Comparison of ENCODE assay signal across 9 cellular contexts in the genomic region with DNA sequence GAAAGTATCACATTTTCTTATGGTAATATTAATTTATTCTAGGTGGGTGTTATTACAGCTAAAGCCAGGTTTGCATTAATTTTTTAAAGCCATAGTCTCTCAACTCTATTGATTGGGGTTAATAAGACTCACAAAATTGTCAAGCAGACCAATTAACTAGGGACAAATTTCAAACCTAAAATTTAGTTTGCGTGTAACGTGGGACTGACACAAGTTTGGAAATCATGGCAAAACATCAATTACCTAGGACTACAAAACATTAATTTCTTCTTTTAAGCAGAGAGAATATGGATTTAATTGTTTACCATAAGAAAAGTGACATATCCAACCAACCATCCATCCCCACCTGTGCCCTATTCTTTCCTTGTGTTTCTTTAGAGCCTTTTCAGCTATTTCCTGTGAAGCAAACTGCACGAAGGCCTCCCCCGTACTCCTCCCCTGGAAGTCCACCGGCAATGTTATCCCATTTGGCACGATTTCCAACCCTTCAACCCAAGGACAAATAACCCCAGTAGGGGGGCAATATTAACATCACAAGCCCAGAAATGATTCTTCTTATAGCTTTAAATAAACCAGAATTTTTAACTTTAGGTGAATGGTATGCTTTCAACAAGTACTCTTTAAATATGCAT. TPM values are rescaled to one million over a fixed set of nuclear protein-coding genes. Genes with fewer than 3 reads are reported as not detected.
DNase-seq lines count a peak whose midpoint lies in the region; ATAC-seq and TF ChIP-seq lines count a peak whose summit lies in the region.
"Had no signal": no experiment of that assay in that cellular context is flagged by ENCODE, and none has a peak within 500 bp of the region (broad histone marks: within the 10 kb centered on the region; RNA-seq: fewer than 3 reads in every experiment).

No MANE protein-coding gene starts in this region.

- peak overlapping the region; percentile 81 for H3K4me3 Mint-ChIP-seq in CD4-positive, alpha-beta T cell
- peak overlapping the region; percentile 81 to 87 (median 81) for H3K4me3 Mint-ChIP-seq in nephron

- H3K4me1 ChIP-seq in ectodermal cell (ENCODE audit: control insufficient read depth, insufficient read depth, low read length) (peaks cover 23% of the 10 kb centered on the region), body of pancreas (peaks cover 53% of the 10 kb centered on the region)

- CTCF ChIA-PET in CD4-positive, alpha-beta T cell (lab: Charles Lee), result no interaction called here

- no peak for TF ChIP-seq CTCF in CD4-positive, alpha-beta T cell (IDR thresholded peaks at IDR 0.05)
- TF ChIP-seq CTCF in nephron (IDR thresholded peaks at IDR 0.05; ENCODE audit: unreplicated experiment in 3 of 3), result no peak
- TF ChIP-seq CTCF in body of pancreas (IDR thresholded peaks at IDR 0.05), result no peak

- H3K36me3 Mint-ChIP-seq in CD4-positive, alpha-beta T cell (ENCODE audit: low read depth), result peaks cover 100% of the 10 kb centered on the region
- peaks cover 85% of the 10 kb centered on the region for H3K36me3 Mint-ChIP-seq in nephron (ENCODE audit: low read depth)

- intact Hi-C loops in CD4-positive, alpha-beta T cell (cut with DNase I, micrococcal nuclease), result loop anchor here in 1 of 2 experiments (10.0 kb wide), 1 partner anchor 754 kb away; no protein-coding TSS in a partner anchor
- intact Hi-C loops in body of pancreas (cut with DNase I), result no loop called here

- POLR2A ChIA-PET in CD4-positive, alpha-beta T cell (lab: Charles Lee), result interaction anchor here (0.7 to 7.3 kb wide), 5 partner anchors 10 to 68 kb away, joined by 3 to 226 read pairs (median 13); partner anchors contain the start of gene RUFY1

- no peak for TF ChIP-seq POLR2A in body of pancreas (IDR thresholded peaks at IDR 0.05)

- peak overlapping the region; percentile 81 for H3K4me3 ChIP-seq in MG63
- peak overlapping the region; percentile 14 for H3K4me3 ChIP-seq in ectodermal cell (ENCODE audit: insufficient read depth, low read depth, low read length)
- H3K4me3 ChIP-seq in body of pancreas, result no peak overlapping the region

- H3K9me3 Mint-ChIP-seq in CD4-positive, alpha-beta T cell, result no peaks in the 10 kb centered on the region
- no peaks in the 10 kb centered on the region for H3K9me3 Mint-ChIP-seq in nephron

- H3K27me3 Mint-ChIP-seq in CD4-positive, alpha-beta T cell, result peaks cover 8% of the 10 kb centered on the region
- no peaks in the 10 kb centered on the region for H3K27me3 Mint-ChIP-seq in nephron (ENCODE audit: low read depth)

- peaks cover 83% of the 10 kb centered on the region for H3K4me1 Mint-ChIP-seq in CD4-positive, alpha-beta T cell (ENCODE audit: low read depth)
- peaks cover 67% of the 10 kb centered on the region for H3K4me1 Mint-ChIP-seq in nephron

- no peaks in the 10 kb centered on the region for H3K9me3 ChIP-seq in CD4-positive, alpha-beta T cell (ENCODE audit: control insufficient read depth, low read length)
- H3K9me3 ChIP-seq in MG63 (no peaks in the 10 kb centered on the region), ectodermal cell (ENCODE audit: control insufficient read depth, low read length) (no peaks in the 10 kb centered on the region), body of pancreas (no peaks in the 10 kb centered on the region)

- no peaks in the 10 kb centered on the region for H3K27me3 ChIP-seq in CD4-positive, alpha-beta T cell (ENCODE audit: control insufficient read depth, insufficient read depth, low read length)
- H3K27me3 ChIP-seq in MG63 (no peaks in the 10 kb centered on the region), ectodermal cell (ENCODE audit: control insufficient read depth, insufficient read depth, low read length, poor library complexity, severe bottlenecking) (no peaks in the 10 kb centered on the region), body of pancreas (no peaks in the 10 kb centered on the region)

- no peak for DNase-seq in CD4-positive, alpha-beta T cell
- no peak for DNase-seq in MG63
- DNase-seq in body of pancreas, result no peak
- no peak for DNase-seq in RKO (ENCODE audit: low spot score)
- DNase-seq in NK-92 (lab: John Stamatoyannopoulos, UW; ENCODE audit: unreplicated experiment), result no peak
- DNase-seq: activated CD4-positive, alpha-beta T cell treated with anti-CD3 and anti-CD28 coated beads for 1 hour had no signal

- peak overlapping the region; percentile 21 for H3K27ac ChIP-seq in CD4-positive, alpha-beta T cell (ENCODE audit: low read depth, low read length)
- no peak overlapping the region for H3K27ac ChIP-seq in ectodermal cell (ENCODE audit: insufficient read depth, low read depth, low read length, poor library complexity, severe bottlenecking)
- H3K27ac ChIP-seq in body of pancreas, result peak overlapping the region in 1 of 4 donors; percentile 19

- peak overlapping the region; percentile 74 for H3K27ac Mint-ChIP-seq in CD4-positive, alpha-beta T cell
- H3K27ac Mint-ChIP-seq in nephron, result peak overlapping the region; percentile 44 to 68 (median 45)

- 63 to 77% methylated on average over 6 of the region's 6 CpGs for WGBS in ectodermal cell, 2 experiments
- WGBS in body of pancreas, 2 donors, result 8 to 10% methylated on average over 6 of the region's 6 CpGs

- no peak for ATAC-seq in CD4-positive, alpha-beta T cell (ENCODE audit: poor library complexity)
- ATAC-seq in GM21360 (IDR thresholded peaks at IDR 0.05; ENCODE audit: unreplicated experiment) (no peak), body of pancreas (no peak)

- H3K36me3 ChIP-seq in MG63 (peaks cover 92% of the 10 kb centered on the region), ectodermal cell (ENCODE audit: control insufficient read depth, insufficient read depth, low read length) (peaks cover 71% of the 10 kb centered on the region), body of pancreas (replicated peaks in 1 of 2; ENCODE audit: insufficient read depth in 1 of 2, low read depth in 2 of 2) (peaks cover 29 to 40% of the 10 kb centered on the region in 2 donors)

RNA-seq across cellular contexts. Expression of gene HNRNPH1, which starts 4.4 kb away (rescaled TPM):
- total RNA-seq in CD4-positive, alpha-beta T cell, result 1,000 to 10,000 TPM; 2,404 to 2,435 TPM
- total RNA-seq in MG63 (2014; rRNA removed; shearing (Covaris generic); ENCODE audit: low replicate concordance), result 45.4 and 70.6 TPM in 2 replicates
- 1,130 TPM for polyA plus RNA-seq in ectodermal cell (2013, experiment 1 of 4)
- 1,071 TPM for polyA plus RNA-seq in ectodermal cell (2013, experiment 2 of 4)
- polyA plus RNA-seq in ectodermal cell (2013, experiment 3 of 4), result 620 TPM
- 652 TPM for polyA plus RNA-seq in ectodermal cell (2013, experiment 4 of 4)
- 100 to 1,000 TPM; 335 to 732 TPM for total RNA-seq in body of pancreas

Comparison
In these comparisons a context has a peak if more than half of its experiments do, and no peak if none do; other contexts are left out.
1. H3K4me3 ChIP-seq: peak in MG63 (single experiment) and ectodermal cell (single experiment); none in body of pancreas (0 of 2).